ENCODE assay signal across 9 cellular contexts in genomic region chr6:109472132-109472995, GRCh38. TPM values are rescaled to one million over a fixed set of nuclear protein-coding genes. Genes with fewer than 3 reads are reported as not detected.
DNase-seq lines count a peak whose midpoint lies in the region; ATAC-seq lines count a peak whose summit lies in the region.
"Had no signal": no experiment of that assay in that cellular context is flagged by ENCODE, and none has a peak within 500 bp of the region (broad histone marks: within the 10 kb centered on the region; RNA-seq: fewer than 3 reads in every experiment).

No MANE protein-coding gene starts in this region.

- no peaks in the 10 kb centered on the region for H3K27me3 ChIP-seq in CD4-positive, alpha-beta memory T cell (ENCODE audit: insufficient read depth, low read length)

- peak overlapping the region; percentile 32 to 90 (median 80) for H3K27ac Mint-ChIP-seq in CD4-positive, alpha-beta memory T cell
- H3K27ac Mint-ChIP-seq in activated naive CD8-positive, alpha-beta T cell treated with anti-CD3 and anti-CD28 coated beads for 36 hours, result peak overlapping the region; percentile 75

- POLR2A ChIA-PET in CD4-positive, alpha-beta memory T cell (lab: Charles Lee; ENCODE audit: partially characterized antibody), result interaction anchor here (1.3 to 1.8 kb wide), 3 partner anchors 10 to 22 kb away, joined by 3 to 5 read pairs (median 4); no protein-coding TSS in a partner anchor

- CTCF ChIA-PET in CD4-positive, alpha-beta memory T cell (lab: Charles Lee; ENCODE audit: partially characterized antibody), result no interaction called here

- H3K4me3 ChIP-seq in CD4-positive, alpha-beta memory T cell (ENCODE audit: low read length in 2 of 2), result no peak overlapping the region

- H3K9me3 Mint-ChIP-seq in CD4-positive, alpha-beta memory T cell, result no peaks in the 10 kb centered on the region
- H3K9me3 Mint-ChIP-seq in activated naive CD8-positive, alpha-beta T cell treated with anti-CD3 and anti-CD28 coated beads for 36 hours, result no peaks in the 10 kb centered on the region

- ATAC-seq in GM19023 (IDR thresholded peaks at IDR 0.05; ENCODE audit: unreplicated experiment), result peak; percentile 56
- ATAC-seq in HG03045 (IDR thresholded peaks at IDR 0.05; ENCODE audit: unreplicated experiment), result peak; percentile 70
- no peak for ATAC-seq in GM19467 (IDR thresholded peaks at IDR 0.05; ENCODE audit: unreplicated experiment)

- no peaks in the 10 kb centered on the region for H3K9me3 ChIP-seq in CD4-positive, alpha-beta memory T cell (ENCODE audit: control insufficient read depth in 1 of 2, low read length in 2 of 2)

- no peak for DNase-seq in CD4-positive, alpha-beta memory T cell
- no peak for DNase-seq in activated naive CD8-positive, alpha-beta T cell treated with anti-CD3 and anti-CD28 coated beads for 36 hours
- DNase-seq in EL (no peak), hippocampal formation (lab: John Stamatoyannopoulos, UW) (no peak), AG20443 (ENCODE audit: low spot score) (no peak)
- DNase-seq: effector memory CD4-positive, alpha-beta T cell had no signal

- intact Hi-C loops in CD4-positive, alpha-beta memory T cell (cut with micrococcal nuclease), result no loop called here

- H3K36me3 ChIP-seq in CD4-positive, alpha-beta memory T cell (ENCODE audit: insufficient read depth, low read length), result peaks cover 71% of the 10 kb centered on the region

- peak overlapping the region in 1 of 8 donors; percentile 1 for H3K4me3 Mint-ChIP-seq in CD4-positive, alpha-beta memory T cell
- no peak overlapping the region for H3K4me3 Mint-ChIP-seq in activated naive CD8-positive, alpha-beta T cell treated with anti-CD3 and anti-CD28 coated beads for 36 hours

- H3K27me3 Mint-ChIP-seq in CD4-positive, alpha-beta memory T cell, result no peaks in the 10 kb centered on the region
- H3K27me3 Mint-ChIP-seq in activated naive CD8-positive, alpha-beta T cell treated with anti-CD3 and anti-CD28 coated beads for 36 hours, result no peaks in the 10 kb centered on the region

- peaks cover 32% of the 10 kb centered on the region for H3K4me1 ChIP-seq in CD4-positive, alpha-beta memory T cell (ENCODE audit: insufficient read depth, low read length)

- no peak overlapping the region for H3K27ac ChIP-seq in CD4-positive, alpha-beta memory T cell (ENCODE audit: low read depth, low read length)

- H3K36me3 Mint-ChIP-seq in CD4-positive, alpha-beta memory T cell, result peaks cover 71 to 92% of the 10 kb centered on the region in 2 donors
- H3K36me3 Mint-ChIP-seq in activated naive CD8-positive, alpha-beta T cell treated with anti-CD3 and anti-CD28 coated beads for 36 hours, result peaks cover 63% of the 10 kb centered on the region

- peaks cover 52 to 81% (median 57%) of the 10 kb centered on the region in 4 donors for H3K4me1 Mint-ChIP-seq in CD4-positive, alpha-beta memory T cell
- H3K4me1 Mint-ChIP-seq in activated naive CD8-positive, alpha-beta T cell treated with anti-CD3 and anti-CD28 coated beads for 36 hours, result peaks cover 62% of the 10 kb centered on the region

RNA-seq across cellular contexts. Expression of gene ZBTB24, which starts 10.7 kb away (rescaled TPM):
- 10 to 100 TPM; 27.2 to 28.4 TPM for total RNA-seq in CD4-positive, alpha-beta memory T cell
- 10 to 100 TPM in 1 of 2 donors, 1 to 10 TPM in 1; 8.5 to 11.5 TPM for polyA plus RNA-seq in CD4-positive, alpha-beta memory T cell
- total RNA-seq in activated naive CD8-positive, alpha-beta T cell treated with anti-CD3 and anti-CD28 coated beads for 36 hours, result 10 to 100 TPM; 16.1 to 16.5 TPM

RNA-seq across cellular contexts. Expression of gene MICAL1, which starts 16.8 kb away (rescaled TPM):
- 10 to 100 TPM; 76.5 to 79.3 TPM for total RNA-seq in CD4-positive, alpha-beta memory T cell
- 10 to 100 TPM in 1 of 2 donors, 1 to 10 TPM in 1; 9.0 to 23.5 TPM for polyA plus RNA-seq in CD4-positive, alpha-beta memory T cell
- 10 to 100 TPM; 21.2 to 23.5 TPM for total RNA-seq in activated naive CD8-positive, alpha-beta T cell treated with anti-CD3 and anti-CD28 coated beads for 36 hours

RNA-seq across cellular contexts. Expression of gene SMPD2, which starts 31.8 kb away (rescaled TPM):
- 10 to 100 TPM; 21.7 to 23.6 TPM for total RNA-seq in CD4-positive, alpha-beta memory T cell
- 10 to 100 TPM in 1 of 2 donors, 1 to 10 TPM in 1; 8.2 to 15.8 TPM for polyA plus RNA-seq in CD4-positive, alpha-beta memory T cell
- total RNA-seq in activated naive CD8-positive, alpha-beta T cell treated with anti-CD3 and anti-CD28 coated beads for 36 hours, result 1 to 10 TPM; 7.0 to 7.9 TPM

RNA-seq across cellular contexts. Expression of gene PPIL6, which starts 31.9 kb away (rescaled TPM):
- total RNA-seq in CD4-positive, alpha-beta memory T cell, result under 1 TPM; 0.39 to 0.52 TPM
- polyA plus RNA-seq in CD4-positive, alpha-beta memory T cell, result under 1 TPM; 0.33 to 0.35 TPM
- under 1 TPM; 0.60 to 0.64 TPM for total RNA-seq in activated naive CD8-positive, alpha-beta T cell treated with anti-CD3 and anti-CD28 coated beads for 36 hours
